20 cellular contexts compared by ENCODE assay signal in genomic region chr20:33981964-33982363, GRCh38.
"Had no signal": no experiment of that assay in that cellular context is flagged by ENCODE, and none has a peak within 500 bp of the region (broad histone marks: within the 10 kb centered on the region; RNA-seq: fewer than 3 reads in every experiment).

No MANE protein-coding gene starts in this region.

- ATAC-seq: esophagus mucosa; gastrocnemius medialis; heart right ventricle; lower lobe of right lung; natural killer cell treated with Interleukin-12 subunit alpha and Interleukin-12 subunit beta and Interleukin-15 and Interleukin-18, amount 100 ng/mL, for 72 hours had no signal

- H2AFZ ChIP-seq: neural progenitor cell had no signal

- H3K27me3 ChIP-seq: dorsolateral prefrontal cortex, gastrocnemius medialis, heart right ventricle, neural progenitor cell, ovary, right atrium auricular region, thyroid gland, uterus had no signal

- H3K4me1 ChIP-seq: gastrocnemius medialis, heart right ventricle, left ventricle myocardium inferior, lower lobe of right lung, neural progenitor cell, right atrium auricular region, thyroid gland, uterus had no signal

- DNase-seq: cortex of kidney; dorsolateral prefrontal cortex; effector CD8-positive, alpha-beta T cell; gastrocnemius medialis; heart right ventricle; hypothalamus; left ventricle myocardium inferior; lower lobe of right lung; nucleus accumbens; ovary; stimulated activated CD4-positive, alpha-beta T cell treated with anti-CD3 and anti-CD28 coated beads, Interleukin-2, amount 100 ng/mL, for 48 hours; stimulated activated naive CD4-positive, alpha-beta T cell treated with Interleukin-2 at 50 U/mL for 16 hours; thyroid gland; uterus had no signal

- FAIRE-seq: islet of Langerhans had no signal

- H3K4me2 ChIP-seq: neural progenitor cell, smooth muscle cell had no signal

- H3K4me3 ChIP-seq: dorsolateral prefrontal cortex, gastrocnemius medialis, heart right ventricle, left ventricle myocardium inferior, lower lobe of right lung, neural progenitor cell, ovary, right atrium auricular region, smooth muscle cell, thyroid gland, uterus had no signal

- H3K27ac ChIP-seq: dorsolateral prefrontal cortex, gastrocnemius medialis, heart right ventricle, left ventricle myocardium inferior, lower lobe of right lung, neural progenitor cell, ovary, right atrium auricular region, thyroid gland, uterus had no signal

- H3K36me3 ChIP-seq: gastrocnemius medialis, heart right ventricle, left ventricle myocardium inferior, lower lobe of right lung, neural progenitor cell, ovary, right atrium auricular region, thyroid gland, uterus had no signal

- H3K9ac ChIP-seq: neural progenitor cell had no signal

- H3K9me3 ChIP-seq: gastrocnemius medialis, left ventricle myocardium inferior, lower lobe of right lung, ovary, thyroid gland, uterus had no signal
